ENCODE assay signal across 17 cellular contexts in the genomic region with DNA sequence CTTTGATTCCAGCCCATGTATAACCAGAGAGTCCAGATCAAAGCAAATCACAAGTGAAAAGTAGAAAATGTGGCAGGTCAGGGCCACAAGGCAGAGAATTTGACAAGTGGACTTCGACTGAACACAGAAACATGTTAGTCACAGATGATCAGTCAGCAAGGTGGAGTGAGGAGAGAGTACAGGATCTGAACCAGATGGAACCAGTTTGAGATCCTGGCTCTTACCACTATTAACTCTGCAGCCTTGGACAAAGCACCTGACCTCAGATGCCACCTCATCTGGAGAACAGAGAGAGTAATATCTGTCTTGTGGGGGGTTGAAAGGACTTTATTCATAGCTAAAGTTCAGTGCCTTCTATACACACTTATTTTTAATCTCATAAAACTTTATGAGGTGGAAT. TPM values are rescaled to one million over a fixed set of nuclear protein-coding genes. Genes with fewer than 3 reads are reported as not detected.
DNase-seq lines count a peak whose midpoint lies in the region; ATAC-seq and TF ChIP-seq lines count a peak whose summit lies in the region.
"Had no signal": no experiment of that assay in that cellular context is flagged by ENCODE, and none has a peak within 500 bp of the region (broad histone marks: within the 10 kb centered on the region; RNA-seq: fewer than 3 reads in every experiment).

No MANE protein-coding gene starts in this region.

- POLR2A ChIA-PET in OCI-LY7 (lab: Charles Lee): interaction anchor here (0.6 kb wide), 1 partner anchor 1757 kb away, joined by 3 read pairs; no protein-coding TSS in a partner anchor

- peaks cover 3% of the 10 kb centered on the region for H3K9me3 ChIP-seq in WERI-Rb-1 (ENCODE audit: severe bottlenecking)
- peaks cover 0 to 2% of the 10 kb centered on the region in 2 donors for H3K9me3 ChIP-seq in left lung
- no peaks in the 10 kb centered on the region for H3K9me3 ChIP-seq in OCI-LY7 (ENCODE audit: low read length)
- H3K9me3 ChIP-seq: Peyer's patch had no signal

- H3K27ac ChIP-seq in WERI-Rb-1 (no peak overlapping the region; the same call in 1 of the 2 replicates), left lung (no peak overlapping the region), OCI-LY7 (ENCODE audit: low read depth, low read length, poor library complexity, severe bottlenecking) (no peak overlapping the region)

- H3K4me2 ChIP-seq in OCI-LY7 (ENCODE audit: low read length): no peak overlapping the region

- H3K36me3 ChIP-seq in WERI-Rb-1 (no peaks in the 10 kb centered on the region), left lung (no peaks in the 10 kb centered on the region), OCI-LY7 (ENCODE audit: insufficient read depth, low read length) (no peaks in the 10 kb centered on the region)
- H3K36me3 ChIP-seq: Peyer's patch had no signal

- H3K79me2 ChIP-seq in OCI-LY7 (ENCODE audit: insufficient read depth, low read depth, low read length): no peaks in the 10 kb centered on the region

- TF ChIP-seq POLR2A in GM18505 (IDR thresholded peaks at IDR 0.05; ENCODE audit: borderline replicate concordance, extremely low read depth, insufficient read depth, insufficient read length): no peak

- TF ChIP-seq CTCF in WERI-Rb-1 (IDR thresholded peaks at IDR 0.05; ENCODE audit: low read depth, low read length): no peak
- TF ChIP-seq CTCF in left lung (IDR thresholded peaks at IDR 0.05): no peak
- TF ChIP-seq CTCF in OCI-LY7 (conservative IDR thresholded peaks at IDR 0.05; ENCODE audit: low read length): no peak

- H3K4me1 ChIP-seq in left lung: no peaks in the 10 kb centered on the region
- H3K4me1 ChIP-seq in OCI-LY7 (ENCODE audit: insufficient read depth, low read length, poor library complexity, severe bottlenecking): no peaks in the 10 kb centered on the region
- H3K4me1 ChIP-seq: Peyer's patch had no signal

- H3K4me3 ChIP-seq in WERI-Rb-1 (ENCODE audit: low read depth, low read length): no peak overlapping the region
- no peak overlapping the region for H3K4me3 ChIP-seq in left lung
- H3K4me3 ChIP-seq in OCI-LY7 (ENCODE audit: low read depth, low read length, poor library complexity, severe bottlenecking): no peak overlapping the region
- H3K4me3 ChIP-seq: Peyer's patch had no signal

- intact Hi-C loops in left lung (cut with DNase I): no loop called here
- intact Hi-C loops in OCI-LY7 (cut with micrococcal nuclease; ENCODE audit: unreplicated experiment): no loop called here

- H3K27me3 ChIP-seq in WERI-Rb-1 (ENCODE audit: insufficient read depth, low read depth, severe bottlenecking) (no peaks in the 10 kb centered on the region), left lung (no peaks in the 10 kb centered on the region)
- H3K27me3 ChIP-seq: Peyer's patch had no signal

- ATAC-seq in GM18505 (IDR thresholded peaks at IDR 0.05; ENCODE audit: unreplicated experiment) (peak; percentile 83), HG02610 (IDR thresholded peaks at IDR 0.05; ENCODE audit: unreplicated experiment) (peak; percentile 82), left lung (peak; percentile 24)
- ATAC-seq: T-cell had no signal

- CTCF ChIA-PET in OCI-LY7 (lab: Charles Lee; ENCODE audit: unreplicated experiment): no interaction called here

- no peaks in the 10 kb centered on the region for H3K9me2 ChIP-seq in OCI-LY7 (ENCODE audit: insufficient read depth, low read length)

- no peak overlapping the region for H2AFZ ChIP-seq in OCI-LY7 (ENCODE audit: low read length)

- DNase-seq in WERI-Rb-1: peak; percentile 38
- DNase-seq in left lung: no peak
- no peak for DNase-seq in midbrain (lab: John Stamatoyannopoulos, UW)
- DNase-seq in OCI-LY7 (ENCODE audit: low spot score): no peak
- DNase-seq in NCI-H345 (lab: John Stamatoyannopoulos, UW): no peak
- no peak for DNase-seq in activated naive CD4-positive, alpha-beta T cell (lab: John Stamatoyannopoulos, UW)
- DNase-seq: activated CD4-positive, alpha-beta T cell treated with anti-CD3 and anti-CD28 coated beads for 1 hour; activated T-cell treated with anti-CD3 and anti-CD28 coated beads, Interleukin-2, amount 50 U/mL, for 48 hours; amygdala; dermis blood vessel endothelial cell; immature natural killer cell; retina; T-cell had no signal

- H4K20me1 ChIP-seq in OCI-LY7 (ENCODE audit: insufficient read depth, low read length): no peaks in the 10 kb centered on the region

- no TSS peak for BruUV-seq in OCI-LY7 (replicated peaks; lab: Mats Ljungman, UMichigan)

RNA-seq across cellular contexts. Expression of a gene that starts 4.4 kb away (rescaled TPM):
- total RNA-seq in left lung: not detected
- not detected in 2 replicates for total RNA-seq in OCI-LY7 (2014; rRNA removed; shearing (Covaris generic))
- total RNA-seq in OCI-LY7 (2022): not detected in 2 replicates
- total RNA-seq: dermis blood vessel endothelial cell, M059J, Peyer's patch, T-cell had no signal

RNA-seq across cellular contexts. Expression of a gene that starts 39.2 kb away (rescaled TPM):
- total RNA-seq in left lung (1 to 10 TPM; 1.5 to 2.0 TPM), OCI-LY7 (2022) (not detected in 2 replicates)
- total RNA-seq in OCI-LY7 (2014; rRNA removed; shearing (Covaris generic)): not detected in 2 replicates

Comparison
In these comparisons a context has a peak if more than half of its experiments do, and no peak if none do; other contexts are left out.
1. ATAC-seq: peak in every context shown above with its lines; median percentile 83 in GM18505; 82 in HG02610; 24 in left lung.